1 cellular context compared by ENCODE assay signal in genomic region chr14:34211732-34212131, GRCh38.
TF ChIP-seq lines count a peak whose summit lies in the region.

No MANE protein-coding gene starts in this region.

TF ChIP-seq in GM12878, 131 proteins besides CTCF, POLR2A, EP300 and RAD21 (continued from another document and continues in another):
- TF ChIP-seq ZNF687 (IDR thresholded peaks at IDR 0.05) (no peak), NR2C1 (IDR thresholded peaks at IDR 0.05) (no peak), RUNX3 (IDR thresholded peaks at IDR 0.05; ENCODE audit: low read length) (peak; percentile 61), ZBTB11 (CRISPR knock-in tag; IDR thresholded peaks at IDR 0.05) (no peak), E2F8 (IDR thresholded peaks at IDR 0.05; ENCODE audit: low read depth, partially characterized antibody) (no peak), SMAD1 (IDR thresholded peaks at IDR 0.05; ENCODE audit: low read depth, partially characterized antibody) (no peak), PML (IDR thresholded peaks at IDR 0.05; ENCODE audit: low read length) (no peak), PKNOX1 (IDR thresholded peaks at IDR 0.05) (no peak), ZNF384 (IDR thresholded peaks at IDR 0.05; ENCODE audit: borderline replicate concordance, low read depth, low read length) (no peak), BRCA1 (IDR thresholded peaks at IDR 0.05; ENCODE audit: low read depth, low read length) (no peak), YY1 (IDR thresholded peaks at IDR 0.05; ENCODE audit: low read depth, low read length) (no peak), LARP7 (IDR thresholded peaks at IDR 0.05) (no peak), KAT2A (conservative IDR thresholded peaks at IDR 0.05; ENCODE audit: control insufficient read depth, low read depth, low read length) (no peak), IRF3 (IDR thresholded peaks at IDR 0.05) (no peak), GABPA (IDR thresholded peaks at IDR 0.05; ENCODE audit: low read depth) (no peak), ELK1 (IDR thresholded peaks at IDR 0.05; ENCODE audit: low read depth, low read length) (no peak), CREB1 (IDR thresholded peaks at IDR 0.05; ENCODE audit: low read depth) (no peak), HDAC6 (IDR thresholded peaks at IDR 0.05; ENCODE audit: unreplicated experiment) (no peak), YBX1 (IDR thresholded peaks at IDR 0.05) (no peak), REST (IDR thresholded peaks at IDR 0.05; ENCODE audit: low read depth, low read length) (no peak), RCOR1 (conservative IDR thresholded peaks at IDR 0.05; ENCODE audit: low read depth, low read length) (0 out of 2 replicates have a peak, but pooled peaks have one; percentile 50), SREBF1 (IDR thresholded peaks at IDR 0.05; ENCODE audit: low read length) (no peak), ZNF274 (IDR thresholded peaks at IDR 0.05; ENCODE audit: insufficient read depth, insufficient read length) (no peak), PAX5 (IDR thresholded peaks at IDR 0.05; ENCODE audit: borderline replicate concordance, low read depth, low read length) (no peak), ZBTB4 (CRISPR knock-in tag; IDR thresholded peaks at IDR 0.05) (no peak), IKZF2 (IDR thresholded peaks at IDR 0.05) (peak; percentile 94), MTA2 (IDR thresholded peaks at IDR 0.05; ENCODE audit: low read depth) (peak; percentile 89), BHLHE40 (IDR thresholded peaks at IDR 0.05; ENCODE audit: borderline replicate concordance in 1 of 2, low read depth in 2 of 2, low read length in 1 of 2) (peak in 1 of 2 experiments; percentile 27; a peak in 1 of 4 replicates), IRF4 (IDR thresholded peaks at IDR 0.05; ENCODE audit: low read depth, low read length) (no peak), CHD1 (IDR thresholded peaks at IDR 0.05; ENCODE audit: low read depth, low read length) (no peak), FOXM1 (IDR thresholded peaks at IDR 0.05; ENCODE audit: low read depth, low read length) (no peak), RB1 (IDR thresholded peaks at IDR 0.05; ENCODE audit: borderline replicate concordance) (no peak), ZNF217 (IDR thresholded peaks at IDR 0.05) (no peak), ASH2L (IDR thresholded peaks at IDR 0.05; ENCODE audit: borderline replicate concordance, low read depth) (no peak), CBX3 (IDR thresholded peaks at IDR 0.05; ENCODE audit: borderline replicate concordance, low read depth) (no peak), JUND (IDR thresholded peaks at IDR 0.05; ENCODE audit: low read depth, low read length) (no peak), STAT1 (conservative IDR thresholded peaks at IDR 0.05) (no peak), EZH2 (IDR thresholded peaks at IDR 0.05; ENCODE audit: borderline replicate concordance, control insufficient read depth, low read depth, low read length) (no peak), MEF2A (IDR thresholded peaks at IDR 0.05; ENCODE audit: insufficient read depth, low read depth, low read length) (no peak), MAX (IDR thresholded peaks at IDR 0.05; ENCODE audit: low read depth, low read length) (no peak), MEF2B (IDR thresholded peaks at IDR 0.05; ENCODE audit: partially characterized antibody, poor library complexity, severe bottlenecking) (peak; percentile 93), SUPT20H (IDR thresholded peaks at IDR 0.05; ENCODE audit: borderline replicate concordance, control insufficient read depth, low read depth, low read length) (no peak), NBN (IDR thresholded peaks at IDR 0.05) (no peak), IKZF1 (conservative IDR thresholded peaks at IDR 0.05) (peak; percentile 94)
